ENCODE assay signal across 16 cellular contexts in genomic region chr1:165290143-165290542, GRCh38.
A peak's percentile ranks its signal among the peaks of the same experiment; 100 is the strongest.
DNase-seq lines count a peak whose midpoint lies in the region; ATAC-seq and TF ChIP-seq lines count a peak whose summit lies in the region.
"Had no signal": no experiment of that assay in that cellular context is flagged by ENCODE, and none has a peak within 500 bp of the region (broad histone marks: within the 10 kb centered on the region; RNA-seq: fewer than 3 reads in every experiment).

No MANE protein-coding gene starts in this region.

- no peaks in the 10 kb centered on the region for H3K27me3 ChIP-seq in breast epithelium
- H3K27me3 ChIP-seq in OCI-LY1 (ENCODE audit: insufficient read depth, low read length) = no peaks in the 10 kb centered on the region
- H3K27me3 ChIP-seq in CD8-positive, alpha-beta memory T cell (ENCODE audit: insufficient read depth, low read length, poor library complexity, severe bottlenecking) = no peaks in the 10 kb centered on the region
- H3K27me3 ChIP-seq: pancreas, upper lobe of left lung had no signal

- POLR2A ChIA-PET in MCF 10A (lab: Yijun Ruan, JAX) = interaction anchor here (0.6 kb wide), 1 partner anchor 33 kb away, joined by 3 read pairs; no protein-coding TSS in a partner anchor
- POLR2A ChIA-PET in CD8-positive, alpha-beta memory T cell (lab: Charles Lee) = no interaction called here

- H3K4me2 ChIP-seq in OCI-LY1 (ENCODE audit: low read length) = no peak overlapping the region

- H3K9me2 ChIP-seq in OCI-LY1 (ENCODE audit: low read depth, low read length) = no peaks in the 10 kb centered on the region

- no peaks in the 10 kb centered on the region for H3F3A ChIP-seq in OCI-LY1 (ENCODE audit: insufficient read depth, low read length)

- no TSS peak for BruUV-seq in MCF 10A (replicated peaks; lab: Mats Ljungman, UMichigan)

- H3K36me3 ChIP-seq in breast epithelium = no peaks in the 10 kb centered on the region
- no peaks in the 10 kb centered on the region for H3K36me3 ChIP-seq in OCI-LY1 (ENCODE audit: insufficient read depth, low read length)
- no peaks in the 10 kb centered on the region for H3K36me3 ChIP-seq in CD8-positive, alpha-beta memory T cell (ENCODE audit: insufficient read depth, low read length)
- H3K36me3 ChIP-seq: pancreas, upper lobe of left lung had no signal

- H3K4me1 Mint-ChIP-seq in MCF 10A (ENCODE audit: insufficient read depth, unreplicated experiment) = no peaks in the 10 kb centered on the region
- no peaks in the 10 kb centered on the region for H3K4me1 Mint-ChIP-seq in activated T-cell treated with anti-CD3 and anti-CD28 coated beads, Interleukin-2, amount 50 U/mL, for 72 hours (ENCODE audit: low read depth)
- no peaks in the 10 kb centered on the region for H3K4me1 Mint-ChIP-seq in CD8-positive, alpha-beta memory T cell

- CTCF ChIA-PET in MCF 10A (lab: Yijun Ruan, JAX) = interaction anchor here (0.6 to 8.9 kb wide), 14 partner anchors 8 to 145 kb away, joined by 3 to 75 read pairs (median 4); no protein-coding TSS in a partner anchor
- CTCF ChIA-PET in CD8-positive, alpha-beta memory T cell (lab: Charles Lee) = no interaction called here

- H3K4me1 ChIP-seq in breast epithelium (no peaks in the 10 kb centered on the region), OCI-LY1 (ENCODE audit: insufficient read depth, low read length, severe bottlenecking) (no peaks in the 10 kb centered on the region)
- H3K4me1 ChIP-seq in CD8-positive, alpha-beta memory T cell (ENCODE audit: insufficient read depth, low read length) = no peaks in the 10 kb centered on the region
- H3K4me1 ChIP-seq: pancreas, upper lobe of left lung had no signal

- ATAC-seq in activated T-cell treated with anti-CD3 and anti-CD28 coated beads, Interleukin-2, amount 50 U/mL, for 72 hours (replicated peaks in 1 of 2) = no peak
- ATAC-seq: activated T-cell treated with anti-CD3 and anti-CD28 coated beads, Interleukin-2, amount 50 U/mL, for 4 hours; effector memory CD8-positive, alpha-beta T cell; pancreas had no signal

- TF ChIP-seq POLR2A in breast epithelium (IDR thresholded peaks at IDR 0.05) = no peak

- no peaks in the 10 kb centered on the region for H4K20me1 ChIP-seq in OCI-LY1 (ENCODE audit: insufficient read depth, low read length)

- H3K79me2 ChIP-seq in OCI-LY1 (ENCODE audit: insufficient read depth, low read length) = no peaks in the 10 kb centered on the region

- H3K27ac Mint-ChIP-seq in MCF 10A (ENCODE audit: low read depth, unreplicated experiment) = no peak overlapping the region
- H3K27ac Mint-ChIP-seq in activated T-cell treated with anti-CD3 and anti-CD28 coated beads, Interleukin-2, amount 50 U/mL, for 72 hours = no peak overlapping the region
- H3K27ac Mint-ChIP-seq in CD8-positive, alpha-beta memory T cell = no peak overlapping the region
- H3K27ac Mint-ChIP-seq: effector memory CD8-positive, alpha-beta T cell had no signal

- H3K27ac ChIP-seq in breast epithelium (no peak overlapping the region), OCI-LY1 (ENCODE audit: low read depth, low read length, poor library complexity, severe bottlenecking) (no peak overlapping the region)
- no peak overlapping the region for H3K27ac ChIP-seq in CD8-positive, alpha-beta memory T cell (ENCODE audit: low read depth, low read length)
- H3K27ac ChIP-seq: pancreas, upper lobe of left lung had no signal

- DNase-seq in MCF 10A (ENCODE audit: unreplicated experiment) (peak; percentile 62), breast epithelium (ENCODE audit: low spot score in 2 of 2) (no peak), fibroblast of mammary gland (ENCODE audit: low read depth) (peak; percentile 16), activated gamma-delta T cell (lab: John Stamatoyannopoulos, UW) (no peak), NCI-H748 treated with DMSO at 0.1 percent for 48 hours (lab: John Stamatoyannopoulos, UW) (no peak)
- DNase-seq in activated T-cell treated with anti-CD3 and anti-CD28 coated beads, Interleukin-2, amount 50 U/mL, for 72 hours = no peak
- DNase-seq in CD8-positive, alpha-beta memory T cell = no peak
- DNase-seq: activated T-cell treated with anti-CD3 and anti-CD28 coated beads, Interleukin-2, amount 50 U/mL, for 4 hours; effector memory CD8-positive, alpha-beta T cell; hypothalamus; KBM-7; NCI-H2107; pancreas; upper lobe of left lung had no signal

- no peaks in the 10 kb centered on the region for H3K36me3 Mint-ChIP-seq in MCF 10A (ENCODE audit: insufficient read depth, unreplicated experiment)
- no peaks in the 10 kb centered on the region for H3K36me3 Mint-ChIP-seq in activated T-cell treated with anti-CD3 and anti-CD28 coated beads, Interleukin-2, amount 50 U/mL, for 72 hours (ENCODE audit: insufficient read depth in 2 of 2)
- no peaks in the 10 kb centered on the region for H3K36me3 Mint-ChIP-seq in CD8-positive, alpha-beta memory T cell

- H2AFZ ChIP-seq in OCI-LY1 (ENCODE audit: low read length) = no peak overlapping the region

- no peaks in the 10 kb centered on the region for H3K27me3 Mint-ChIP-seq in MCF 10A (ENCODE audit: insufficient read depth, unreplicated experiment)
- H3K27me3 Mint-ChIP-seq in activated T-cell treated with anti-CD3 and anti-CD28 coated beads, Interleukin-2, amount 50 U/mL, for 72 hours (ENCODE audit: low read depth) = peaks cover 12% of the 10 kb centered on the region
- peaks cover 9 to 17% of the 10 kb centered on the region in 2 donors for H3K27me3 Mint-ChIP-seq in CD8-positive, alpha-beta memory T cell

- intact Hi-C loops in MCF 10A (cut with micrococcal nuclease) = no loop called here
- intact Hi-C loops in breast epithelium (cut with DNase I; ENCODE audit: low total_unique reads) = no loop called here

- H3K9ac ChIP-seq in OCI-LY1 (ENCODE audit: low read length) = no peak overlapping the region

- TF ChIP-seq CTCF in MCF 10A (IDR thresholded peaks at IDR 0.05; ENCODE audit: unreplicated experiment) = no peak
- TF ChIP-seq CTCF in breast epithelium (IDR thresholded peaks at IDR 0.05) = no peak
- TF ChIP-seq CTCF in OCI-LY1 (IDR thresholded peaks at IDR 0.05; ENCODE audit: low read length) = peak; percentile 13; the same call in 1 of the 2 replicates
- peak; percentile 13 for TF ChIP-seq CTCF in fibroblast of mammary gland (conservative IDR thresholded peaks at IDR 0.05; ENCODE audit: control insufficient read depth, insufficient read depth, low read depth, low read length)

- H3K9me3 ChIP-seq in breast epithelium (peaks cover 0 to 8% of the 10 kb centered on the region in 2 donors), OCI-LY1 (ENCODE audit: low read length) (no peaks in the 10 kb centered on the region)
- H3K9me3 ChIP-seq in CD8-positive, alpha-beta memory T cell (ENCODE audit: low read length) = no peaks in the 10 kb centered on the region
- H3K9me3 ChIP-seq: pancreas, upper lobe of left lung had no signal

- H3K4me3 ChIP-seq in breast epithelium = no peak overlapping the region
- H3K4me3 ChIP-seq in OCI-LY1 (ENCODE audit: low read depth, low read length, poor library complexity, severe bottlenecking) = no peak overlapping the region
- no peak overlapping the region for H3K4me3 ChIP-seq in fibroblast of mammary gland (ENCODE audit: control insufficient read depth, low read depth, low read length)
- no peak overlapping the region for H3K4me3 ChIP-seq in CD8-positive, alpha-beta memory T cell (ENCODE audit: low read length)
- H3K4me3 ChIP-seq: lung, pancreas, upper lobe of left lung had no signal

- no peak overlapping the region for H3K4me3 Mint-ChIP-seq in MCF 10A (ENCODE audit: unreplicated experiment)
- H3K4me3 Mint-ChIP-seq in activated T-cell treated with anti-CD3 and anti-CD28 coated beads, Interleukin-2, amount 50 U/mL, for 72 hours = no peak overlapping the region
- no peak overlapping the region for H3K4me3 Mint-ChIP-seq in CD8-positive, alpha-beta memory T cell
- H3K4me3 Mint-ChIP-seq: activated T-cell treated with anti-CD3 and anti-CD28 coated beads, Interleukin-2, amount 50 U/mL, for 4 hours; effector memory CD8-positive, alpha-beta T cell had no signal

- H3K9me3 Mint-ChIP-seq in MCF 10A (ENCODE audit: unreplicated experiment) = no peaks in the 10 kb centered on the region
- no peaks in the 10 kb centered on the region for H3K9me3 Mint-ChIP-seq in activated T-cell treated with anti-CD3 and anti-CD28 coated beads, Interleukin-2, amount 50 U/mL, for 72 hours
- H3K9me3 Mint-ChIP-seq in CD8-positive, alpha-beta memory T cell = peaks cover 0 to 4% (median 0%) of the 10 kb centered on the region in 5 donors
- H3K9me3 Mint-ChIP-seq: effector memory CD8-positive, alpha-beta T cell had no signal

Comparison
In these comparisons a context has a peak if more than half of its experiments do, and no peak if none do; other contexts are left out.
1. DNase-seq: peak in MCF 10A (single experiment) and fibroblast of mammary gland (single experiment); none in breast epithelium (0 of 2), activated T-cell treated with anti-CD3 and anti-CD28 coated beads, Interleukin-2, amount 50 U/mL, for 72 hours (0 of 2), activated gamma-delta T cell (single experiment), CD8-positive, alpha-beta memory T cell (0 of 5) and NCI-H748 treated with DMSO at 0.1 percent for 48 hours (single experiment).
2. CTCF ChIP-seq: peak in OCI-LY1 (single experiment) and fibroblast of mammary gland (single experiment); none in MCF 10A (single experiment) and breast epithelium (0 of 3).